1 cellular context compared by ENCODE assay signal in genomic region chr7:87331687-87332256, GRCh38.
TF ChIP-seq lines count a peak whose summit lies in the region.

No MANE protein-coding gene starts in this region.

TF ChIP-seq in HepG2, 621 proteins besides CTCF, POLR2A, EP300 and RAD21 (continued from another document):
- no peak for TF ChIP-seq SRF (IDR thresholded peaks at IDR 0.05; ENCODE audit: low read depth, low read length)
- TF ChIP-seq MTF2 (CRISPR knock-in tag; IDR thresholded peaks at IDR 0.05; ENCODE audit: borderline replicate concordance) = no peak
- TF ChIP-seq ZXDC (CRISPR knock-in tag; IDR thresholded peaks at IDR 0.05) = no peak
- TF ChIP-seq THAP11 (CRISPR knock-in tag; IDR thresholded peaks at IDR 0.05) = 0 out of 2 replicates have a peak, but pooled peaks have one; percentile 14
- TF ChIP-seq FLYWCH1 (CRISPR knock-in tag; IDR thresholded peaks at IDR 0.05) = no peak
- no peak for TF ChIP-seq ZFP62 (CRISPR knock-in tag; IDR thresholded peaks at IDR 0.05)
TF ChIP-seq in HepG2: peak in this region for 1.
